In genomic region chr14:76306131-76306530, GRCh38 we compare ENCODE assay signal across 20 cellular contexts.
"Had no signal": no experiment of that assay in that cellular context is flagged by ENCODE, and none has a peak within 500 bp of the region (broad histone marks: within the 10 kb centered on the region; RNA-seq: fewer than 3 reads in every experiment).

No MANE protein-coding gene starts in this region.

- H3K27ac ChIP-seq: RWPE1, SJCRH30 had no signal

- H3K9me3 ChIP-seq: SJCRH30 had no signal

- H3K4me1 ChIP-seq: SJCRH30 had no signal

- ATAC-seq: Panc1, SK-N-SH treated with all-trans-retinoic acid at 6 μM for 48 hours had no signal

- DNase-seq: KBM-7, MV-4-11, NCI-H1048, NCI-H1105 treated with DMSO at 0.1 percent for 48 hours, NCI-H1417 treated with DMSO at 0.1 percent for 48 hours, NCI-H146, NCI-H1694 treated with DMSO at 0.1 percent for 48 hours, NCI-H1930, NCI-H2081, NCI-H2107, NCI-H2227 treated with DMSO at 0.1 percent for 48 hours, NCI-H446, NCI-H510A, NCI-H524 treated with DMSO at 0.1 percent for 48 hours, NCI-H774, SHP77, SJCRH30 had no signal

- H3K27me3 ChIP-seq: SJCRH30 had no signal

- H3K36me3 ChIP-seq: SJCRH30 had no signal

- H3K4me3 ChIP-seq: SJCRH30 had no signal
